Comparison of ENCODE assay signal across 15 cellular contexts in genomic region chr1:116545359-116545705, GRCh38. TPM values are rescaled to one million over a fixed set of nuclear protein-coding genes. Genes with fewer than 3 reads are reported as not detected.
DNase-seq lines count a peak whose midpoint lies in the region; ATAC-seq and TF ChIP-seq lines count a peak whose summit lies in the region.
"Had no signal": no experiment of that assay in that cellular context is flagged by ENCODE, and none has a peak within 500 bp of the region (broad histone marks: within the 10 kb centered on the region; RNA-seq: fewer than 3 reads in every experiment).

No MANE protein-coding gene starts in this region.

- TF ChIP-seq CTCF in hepatocyte (IDR thresholded peaks at IDR 0.05; ENCODE audit: poor library complexity), result no peak

- no peak overlapping the region for H3K4me2 ChIP-seq in hepatocyte

- no peaks in the 10 kb centered on the region for H4K20me1 ChIP-seq in hepatocyte (ENCODE audit: insufficient read depth, poor library complexity, severe bottlenecking)

- intact Hi-C loops in activated CD4-positive, alpha-beta memory T cell treated with anti-CD3 and anti-CD28 coated beads for 36 hours (cut with micrococcal nuclease), result no loop called here
- intact Hi-C loops in right cardiac atrium (cut with DNase I), result no loop called here

- no peak for DNase-seq in activated naive CD4-positive, alpha-beta T cell treated with anti-CD3 and anti-CD28 coated beads, Interleukin-2, amount 10 ng/mL, durations not matched to agents 7 days and 5 days
- no peak for DNase-seq in activated CD4-positive, alpha-beta memory T cell treated with anti-CD3 and anti-CD28 coated beads for 36 hours
- no peak for DNase-seq in stimulated activated naive CD8-positive, alpha-beta T cell treated with anti-CD3 and anti-CD28 coated beads, Interleukin-15, amount 100 ng/mL, for 72 hours
- DNase-seq in NOMO-1 treated with dmso at 0.1 percent for 144 hours (lab: John Stamatoyannopoulos, UW; ENCODE audit: unreplicated experiment), result no peak
- DNase-seq in hepatocyte (ENCODE audit: low spot score), result no peak
- no peak for DNase-seq in right cardiac atrium
- DNase-seq: activated CD8-positive, alpha-beta memory T cell treated with anti-CD3 and anti-CD28 coated beads, Interleukin-2, amount 50 U/mL, for 4 hours; esophagus squamous epithelium; NCI-H2029; NK-92 treated with Interleukin-12 subunit alpha and Interleukin-12 subunit beta, amount 100 ng/mL, for 24 hours; SW 1271 had no signal

- no peaks in the 10 kb centered on the region for H3K27me3 Mint-ChIP-seq in activated naive CD4-positive, alpha-beta T cell treated with anti-CD3 and anti-CD28 coated beads, Interleukin-2, amount 50 U/mL, for 24 hours
- H3K27me3 Mint-ChIP-seq in activated naive CD4-positive, alpha-beta T cell treated with anti-CD3 and anti-CD28 coated beads, Interleukin-2, amount 10 ng/mL, durations not matched to agents 7 days and 5 days, result no peaks in the 10 kb centered on the region
- no peaks in the 10 kb centered on the region for H3K27me3 Mint-ChIP-seq in activated CD4-positive, alpha-beta memory T cell treated with anti-CD3 and anti-CD28 coated beads for 36 hours
- H3K27me3 Mint-ChIP-seq in stimulated activated naive CD8-positive, alpha-beta T cell treated with anti-CD3 and anti-CD28 coated beads, Interleukin-15, amount 100 ng/mL, for 72 hours, result no peaks in the 10 kb centered on the region

- POLR2A ChIA-PET in activated CD4-positive, alpha-beta memory T cell treated with anti-CD3 and anti-CD28 coated beads for 36 hours (lab: Charles Lee), result interaction anchor here (1.2 to 2.1 kb wide), 5 partner anchors 11 to 515 kb away, joined by 3 to 10 read pairs (median 6); partner anchors contain the start of genes CD58 and TTF2

- ATAC-seq in HG02763 (IDR thresholded peaks at IDR 0.05; ENCODE audit: unreplicated experiment), result peak; percentile 4
- peak; percentile 42 for ATAC-seq in stimulated activated naive CD8-positive, alpha-beta T cell treated with anti-CD3 and anti-CD28 coated beads, Interleukin-15, amount 100 ng/mL, for 72 hours
- ATAC-seq in right cardiac atrium, result no peak

- WGBS in hepatocyte (ENCODE audit: low lambda C conversion rate, missing lambda C conversion rate), result 84% methylated on average over 2 of the region's 2 CpGs
- 91% methylated on average over 2 of the region's 2 CpGs for WGBS in right cardiac atrium

- no peaks in the 10 kb centered on the region for H3K4me1 ChIP-seq in hepatocyte (ENCODE audit: insufficient read depth)
- no peaks in the 10 kb centered on the region for H3K4me1 ChIP-seq in right cardiac atrium (ENCODE audit: control insufficient read depth, insufficient read depth, low read length)
- H3K4me1 ChIP-seq: right atrium auricular region, tibial nerve had no signal

- H2AFZ ChIP-seq in hepatocyte, result no peak overlapping the region

- peak overlapping the region; percentile 98 for H3K27ac Mint-ChIP-seq in activated naive CD4-positive, alpha-beta T cell treated with anti-CD3 and anti-CD28 coated beads, Interleukin-2, amount 50 U/mL, for 24 hours
- no peak overlapping the region for H3K27ac Mint-ChIP-seq in activated naive CD4-positive, alpha-beta T cell treated with anti-CD3 and anti-CD28 coated beads, Interleukin-2, amount 10 ng/mL, durations not matched to agents 7 days and 5 days
- peak overlapping the region; percentile 92 for H3K27ac Mint-ChIP-seq in activated CD4-positive, alpha-beta memory T cell treated with anti-CD3 and anti-CD28 coated beads for 36 hours
- peak overlapping the region; percentile 75 to 94 for H3K27ac Mint-ChIP-seq in stimulated activated naive CD8-positive, alpha-beta T cell treated with anti-CD3 and anti-CD28 coated beads, Interleukin-15, amount 100 ng/mL, for 72 hours

- H3K36me3 ChIP-seq in hepatocyte (replicated peaks; ENCODE audit: insufficient read depth, low read depth), result no peaks in the 10 kb centered on the region

- no peaks in the 10 kb centered on the region for H3K9me2 ChIP-seq in hepatocyte (replicated peaks; ENCODE audit: insufficient read depth)

- no peaks in the 10 kb centered on the region for H3K9me3 ChIP-seq in hepatocyte (ENCODE audit: low read depth)
- no peaks in the 10 kb centered on the region for H3K9me3 ChIP-seq in right cardiac atrium (ENCODE audit: control insufficient read depth, low read length)
- H3K9me3 ChIP-seq: esophagus squamous epithelium, right atrium auricular region, tibial nerve had no signal

- no peaks in the 10 kb centered on the region for H3K79me2 ChIP-seq in hepatocyte

- no peak overlapping the region for H3K27ac ChIP-seq in hepatocyte
- H3K27ac ChIP-seq in right cardiac atrium (ENCODE audit: low read length), result no peak overlapping the region
- H3K27ac ChIP-seq: right atrium auricular region, tibial nerve had no signal

- peaks cover 15% of the 10 kb centered on the region for H3K36me3 Mint-ChIP-seq in activated naive CD4-positive, alpha-beta T cell treated with anti-CD3 and anti-CD28 coated beads, Interleukin-2, amount 50 U/mL, for 24 hours
- peaks cover 49% of the 10 kb centered on the region for H3K36me3 Mint-ChIP-seq in activated naive CD4-positive, alpha-beta T cell treated with anti-CD3 and anti-CD28 coated beads, Interleukin-2, amount 10 ng/mL, durations not matched to agents 7 days and 5 days
- peaks cover 45% of the 10 kb centered on the region for H3K36me3 Mint-ChIP-seq in activated CD4-positive, alpha-beta memory T cell treated with anti-CD3 and anti-CD28 coated beads for 36 hours

- CTCF ChIA-PET in activated naive CD4-positive, alpha-beta T cell treated with anti-CD3 and anti-CD28 coated beads, Interleukin-2, amount 10 ng/mL, durations not matched to agents 7 days and 5 days (lab: Charles Lee), result interaction anchor here (1.2 kb wide), 1 partner anchor 11 kb away, joined by 4 read pairs; no protein-coding TSS in a partner anchor
- CTCF ChIA-PET in activated CD4-positive, alpha-beta memory T cell treated with anti-CD3 and anti-CD28 coated beads for 36 hours (lab: Charles Lee), result interaction anchor here (1.9 to 4.4 kb wide), 2 partner anchors 11 to 60 kb away, joined by 7 to 20 read pairs; no protein-coding TSS in a partner anchor

- H3K27me3 ChIP-seq in hepatocyte, result no peaks in the 10 kb centered on the region
- no peaks in the 10 kb centered on the region for H3K27me3 ChIP-seq in right cardiac atrium (ENCODE audit: control insufficient read depth, insufficient read depth)
- H3K27me3 ChIP-seq: esophagus squamous epithelium, right atrium auricular region, tibial nerve had no signal

- peak overlapping the region; percentile 84 for H3K4me3 Mint-ChIP-seq in activated naive CD4-positive, alpha-beta T cell treated with anti-CD3 and anti-CD28 coated beads, Interleukin-2, amount 50 U/mL, for 24 hours
- no peak overlapping the region for H3K4me3 Mint-ChIP-seq in activated naive CD4-positive, alpha-beta T cell treated with anti-CD3 and anti-CD28 coated beads, Interleukin-2, amount 10 ng/mL, durations not matched to agents 7 days and 5 days
- H3K4me3 Mint-ChIP-seq in activated CD4-positive, alpha-beta memory T cell treated with anti-CD3 and anti-CD28 coated beads for 36 hours, result peak overlapping the region; percentile 79
- peak overlapping the region; percentile 72 to 84 for H3K4me3 Mint-ChIP-seq in stimulated activated naive CD8-positive, alpha-beta T cell treated with anti-CD3 and anti-CD28 coated beads, Interleukin-15, amount 100 ng/mL, for 72 hours

- no peaks in the 10 kb centered on the region for H3K9me3 Mint-ChIP-seq in activated naive CD4-positive, alpha-beta T cell treated with anti-CD3 and anti-CD28 coated beads, Interleukin-2, amount 50 U/mL, for 24 hours
- H3K9me3 Mint-ChIP-seq in activated naive CD4-positive, alpha-beta T cell treated with anti-CD3 and anti-CD28 coated beads, Interleukin-2, amount 10 ng/mL, durations not matched to agents 7 days and 5 days, result no peaks in the 10 kb centered on the region
- H3K9me3 Mint-ChIP-seq in activated CD4-positive, alpha-beta memory T cell treated with anti-CD3 and anti-CD28 coated beads for 36 hours, result no peaks in the 10 kb centered on the region
- H3K9me3 Mint-ChIP-seq in stimulated activated naive CD8-positive, alpha-beta T cell treated with anti-CD3 and anti-CD28 coated beads, Interleukin-15, amount 100 ng/mL, for 72 hours, result no peaks in the 10 kb centered on the region

- H3K4me3 ChIP-seq in hepatocyte, result no peak overlapping the region
- no peak overlapping the region for H3K4me3 ChIP-seq in right cardiac atrium (ENCODE audit: low read length)
- H3K4me3 ChIP-seq: esophagus squamous epithelium, right atrium auricular region, tibial nerve had no signal

- peaks cover 27% of the 10 kb centered on the region for H3K4me1 Mint-ChIP-seq in activated naive CD4-positive, alpha-beta T cell treated with anti-CD3 and anti-CD28 coated beads, Interleukin-2, amount 50 U/mL, for 24 hours
- peaks cover 24% of the 10 kb centered on the region for H3K4me1 Mint-ChIP-seq in activated naive CD4-positive, alpha-beta T cell treated with anti-CD3 and anti-CD28 coated beads, Interleukin-2, amount 10 ng/mL, durations not matched to agents 7 days and 5 days
- H3K4me1 Mint-ChIP-seq in activated CD4-positive, alpha-beta memory T cell treated with anti-CD3 and anti-CD28 coated beads for 36 hours (ENCODE audit: low read depth), result peaks cover 73% of the 10 kb centered on the region
- H3K4me1 Mint-ChIP-seq in stimulated activated naive CD8-positive, alpha-beta T cell treated with anti-CD3 and anti-CD28 coated beads, Interleukin-15, amount 100 ng/mL, for 72 hours, result peaks cover 37% of the 10 kb centered on the region

RNA-seq across cellular contexts. Expression of gene CD58, which starts 25.5 kb away (rescaled TPM):
- total RNA-seq in activated CD4-positive, alpha-beta memory T cell treated with anti-CD3 and anti-CD28 coated beads for 36 hours, result 10 to 100 TPM; 21.9 to 27.2 TPM
- total RNA-seq in hepatocyte, result 14.4 and 16.0 TPM in 2 replicates
- 23.3 and 26.9 TPM in 2 replicates for polyA plus RNA-seq in hepatocyte
- total RNA-seq in right cardiac atrium, result 10 to 100 TPM; 17.8 to 28.7 (median 21.4) TPM
- polyA plus RNA-seq in right cardiac atrium, result 39.0 TPM

Comparison
In these comparisons a context has a peak if more than half of its experiments do, and no peak if none do; other contexts are left out.
1. ATAC-seq: peak in HG02763 (single experiment) and stimulated activated naive CD8-positive, alpha-beta T cell treated with anti-CD3 and anti-CD28 coated beads, Interleukin-15, amount 100 ng/mL, for 72 hours (single experiment); none in right cardiac atrium (0 of 2).